ENCODE assay signal across 28 cellular contexts in genomic region chr14:54747616-54748015, GRCh38.
"Had no signal": no experiment of that assay in that cellular context is flagged by ENCODE, and none has a peak within 500 bp of the region (broad histone marks: within the 10 kb centered on the region; RNA-seq: fewer than 3 reads in every experiment).

No MANE protein-coding gene starts in this region.

- H3K27me3 ChIP-seq: colonic mucosa, foreskin keratinocyte, gastroesophageal sphincter, heart right ventricle, left lung, ovary, right lobe of liver, suprapubic skin, transverse colon, upper lobe of right lung, uterus had no signal

- H3K36me3 ChIP-seq: colonic mucosa, ovary, transverse colon, uterus had no signal

- H3K4me3 ChIP-seq: colonic mucosa, gastroesophageal sphincter, heart right ventricle, left lung, ovary, psoas muscle, right lobe of liver, smooth muscle cell, suprapubic skin, transverse colon, upper lobe of right lung, uterus had no signal

- H3K27ac ChIP-seq: colonic mucosa, epithelial cell of prostate, foreskin keratinocyte, gastroesophageal sphincter, heart right ventricle, left lung, ovary, psoas muscle, right lobe of liver, suprapubic skin, transverse colon, upper lobe of right lung had no signal

- H3K9me3 ChIP-seq: colonic mucosa, gastroesophageal sphincter, heart right ventricle, left lung, ovary, psoas muscle, right lobe of liver, suprapubic skin, transverse colon, upper lobe of right lung, uterus had no signal

- H3K4me2 ChIP-seq: smooth muscle cell had no signal

- DNase-seq: colonic mucosa; effector CD8-positive, alpha-beta T cell; endodermal cell; foreskin keratinocyte; heart right ventricle; hippocampal formation; left cardiac atrium; left lung; natural killer cell; occipital lobe; ovary; posterior cingulate gyrus; psoas muscle; retina; right lobe of liver; stimulated activated CD4-positive, alpha-beta T cell treated with anti-CD3 and anti-CD28 coated beads, Interleukin-12 subunit alpha, Interleukin-12 subunit beta, amount 100 ng/mL, for 4 hours; stimulated activated CD4-positive, alpha-beta T cell treated with anti-CD3 and anti-CD28 coated beads, Interleukin-1b, Interleukin-23, amount 100 ng/mL, for 48 hours; stimulated activated CD4-positive, alpha-beta T cell treated with anti-CD3 and anti-CD28 coated beads, Interleukin-4, amount 100 ng/mL, for 1 hour; stimulated activated CD8-positive, alpha-beta memory T cell treated with anti-CD3 and anti-CD28 coated beads, Interleukin-4, amount 100 ng/mL, for 48 hours; stimulated activated naive CD4-positive, alpha-beta T cell; stimulated activated naive CD8-positive, alpha-beta T cell treated with anti-CD3 and anti-CD28 coated beads, Interleukin-15, amount 100 ng/mL, for 72 hours; transverse colon; upper lobe of right lung; uterus had no signal

- H3K4me1 ChIP-seq: colonic mucosa, foreskin keratinocyte, left lung, psoas muscle, right lobe of liver, suprapubic skin, transverse colon, uterus had no signal
